ENCODE assay signal across 16 cellular contexts in the genomic region with DNA sequence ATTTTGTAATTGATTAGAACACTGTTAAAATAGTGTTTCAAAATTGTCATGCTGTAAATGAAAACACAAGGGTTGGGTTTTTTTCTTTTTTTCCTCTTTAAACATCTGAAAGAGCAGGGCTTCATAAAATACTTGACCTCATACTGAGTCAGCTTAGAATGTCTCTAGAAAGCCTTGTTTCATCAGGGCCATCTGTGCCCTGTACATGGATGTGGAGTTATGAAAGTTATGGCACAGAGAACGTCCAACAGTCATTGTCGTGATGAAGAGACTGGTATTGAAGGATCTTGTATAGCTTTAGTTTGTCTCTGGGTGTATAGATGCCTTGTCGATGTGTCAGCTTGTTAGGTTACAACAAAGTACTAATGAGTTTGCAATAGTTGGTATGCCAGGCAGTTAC.
DNase-seq lines count a peak whose midpoint lies in the region; ATAC-seq and TF ChIP-seq lines count a peak whose summit lies in the region.
"Had no signal": no experiment of that assay in that cellular context is flagged by ENCODE, and none has a peak within 500 bp of the region (broad histone marks: within the 10 kb centered on the region; RNA-seq: fewer than 3 reads in every experiment).

No MANE protein-coding gene starts in this region.

- no peak overlapping the region for H3K4me3 ChIP-seq in GM23248
- H3K4me3 ChIP-seq: A549; BLaER1 treated with 17β-estradiol and CSF1 and Interleukin-3, amounts not matched to agents 10 nM and 100 nM; GM12878 had no signal

- H3K36me3 Mint-ChIP-seq in nephron (ENCODE audit: low read depth), result no peaks in the 10 kb centered on the region
- H3K36me3 Mint-ChIP-seq in activated CD8-positive, alpha-beta T cell treated with anti-CD3 and anti-CD28 coated beads, Interleukin-2, amount 10 ng/mL, durations not matched to agents 7 days and 5 days (ENCODE audit: low read depth), result no peaks in the 10 kb centered on the region
- H3K36me3 Mint-ChIP-seq: CD4-positive, CD25-positive, alpha-beta regulatory T cell had no signal

- H3K36me3 ChIP-seq in GM23248 (ENCODE audit: low read depth), result no peaks in the 10 kb centered on the region
- H3K36me3 ChIP-seq: BLaER1 treated with 17β-estradiol and CSF1 and Interleukin-3, amounts not matched to agents 10 nM and 100 nM had no signal

- no peak overlapping the region for H2AFZ ChIP-seq in GM23248

- H3K9me3 Mint-ChIP-seq in nephron, result no peaks in the 10 kb centered on the region
- no peaks in the 10 kb centered on the region for H3K9me3 Mint-ChIP-seq in activated CD8-positive, alpha-beta T cell treated with anti-CD3 and anti-CD28 coated beads, Interleukin-2, amount 10 ng/mL, durations not matched to agents 7 days and 5 days (ENCODE audit: insufficient read depth)

- H3K27ac ChIP-seq in GM23248, result no peak overlapping the region
- H3K27ac ChIP-seq: A549; BLaER1 treated with 17β-estradiol and CSF1 and Interleukin-3, amounts not matched to agents 10 nM and 100 nM had no signal

- peak overlapping the region; percentile 24 for H3K4me2 ChIP-seq in GM23248 (ENCODE audit: unreplicated experiment)
- H3K4me2 ChIP-seq: A549 had no signal

- no peaks in the 10 kb centered on the region for H3K9me2 ChIP-seq in GM23248 (ENCODE audit: insufficient read depth)

- H3K27me3 ChIP-seq in GM23248 (replicated peaks; ENCODE audit: insufficient read depth), result no peaks in the 10 kb centered on the region; the same call in 1 of the 2 replicates
- H3K27me3 ChIP-seq: BLaER1 treated with 17β-estradiol and CSF1 and Interleukin-3, amounts not matched to agents 10 nM and 100 nM had no signal

- CTCF ChIA-PET in activated CD8-positive, alpha-beta T cell treated with anti-CD3 and anti-CD28 coated beads, Interleukin-2, amount 10 ng/mL, durations not matched to agents 7 days and 5 days (lab: Charles Lee), result no interaction called here

- no peaks in the 10 kb centered on the region; the same call in 1 of the 2 replicates for H3K4me1 ChIP-seq in GM23248 (ENCODE audit: insufficient read depth)
- H3K4me1 ChIP-seq: A549 had no signal

- no peak overlapping the region for H3K9ac ChIP-seq in GM23248
- H3K9ac ChIP-seq: BLaER1 treated with 17β-estradiol and CSF1 and Interleukin-3, amounts not matched to agents 10 nM and 100 nM had no signal

- WGBS in GM23248 (ENCODE audit: low coverage in 1 of 2, low lambda C conversion rate in 2 of 2, missing lambda C conversion rate in 2 of 2), 2 experiments, result 38 to 40% methylated on average over 3 of the region's 3 CpGs

- peak; percentile 46 for DNase-seq in GM23248
- DNase-seq in SW480 (ENCODE audit: low spot score), result peak; percentile 42
- no peak for DNase-seq in activated CD8-positive, alpha-beta T cell treated with anti-CD3 and anti-CD28 coated beads, Interleukin-2, amount 10 ng/mL, durations not matched to agents 7 days and 5 days
- no peak for DNase-seq in NCI-H2081 treated with DMSO at 0.1 percent for 48 hours (lab: John Stamatoyannopoulos, UW)
- DNase-seq in NCI-H345 treated with DMSO at 0.1 percent for 48 hours (lab: John Stamatoyannopoulos, UW; ENCODE audit: unreplicated experiment), result no peak
- no peak for DNase-seq in putamen (ENCODE audit: low spot score)
- DNase-seq: CD4-positive, CD25-positive, alpha-beta regulatory T cell; DMS53; GF-D8; HCEC 1CT; HFFc6 had no signal

- TF ChIP-seq CTCF in nephron (IDR thresholded peaks at IDR 0.05; ENCODE audit: unreplicated experiment in 3 of 3), result no peak

- in situ Hi-C loops in GM23248 (cut with MboI), result no loop called here

- H3K4me1 Mint-ChIP-seq in nephron, result peaks cover 41% of the 10 kb centered on the region
- H3K4me1 Mint-ChIP-seq in activated CD8-positive, alpha-beta T cell treated with anti-CD3 and anti-CD28 coated beads, Interleukin-2, amount 10 ng/mL, durations not matched to agents 7 days and 5 days (ENCODE audit: low read depth), result no peaks in the 10 kb centered on the region
- H3K4me1 Mint-ChIP-seq: CD4-positive, CD25-positive, alpha-beta regulatory T cell had no signal

- H3K4me3 Mint-ChIP-seq in nephron, result no peak overlapping the region
- no peak overlapping the region for H3K4me3 Mint-ChIP-seq in activated CD8-positive, alpha-beta T cell treated with anti-CD3 and anti-CD28 coated beads, Interleukin-2, amount 10 ng/mL, durations not matched to agents 7 days and 5 days
- H3K4me3 Mint-ChIP-seq: CD4-positive, CD25-positive, alpha-beta regulatory T cell; HFFc6 had no signal

- no peaks in the 10 kb centered on the region for H3K79me2 ChIP-seq in GM23248 (ENCODE audit: insufficient read depth)

- no peaks in the 10 kb centered on the region for H4K20me1 ChIP-seq in GM23248 (ENCODE audit: insufficient read depth)
- H4K20me1 ChIP-seq: BLaER1 treated with 17β-estradiol and CSF1 and Interleukin-3, amounts not matched to agents 10 nM and 100 nM had no signal

- POLR2A ChIA-PET in activated CD8-positive, alpha-beta T cell treated with anti-CD3 and anti-CD28 coated beads, Interleukin-2, amount 10 ng/mL, durations not matched to agents 7 days and 5 days (lab: Charles Lee), result no interaction called here

- H3K27ac Mint-ChIP-seq in nephron, result peak overlapping the region; percentile 58 to 84 (median 80)
- no peak overlapping the region for H3K27ac Mint-ChIP-seq in activated CD8-positive, alpha-beta T cell treated with anti-CD3 and anti-CD28 coated beads, Interleukin-2, amount 10 ng/mL, durations not matched to agents 7 days and 5 days
- H3K27ac Mint-ChIP-seq: CD4-positive, CD25-positive, alpha-beta regulatory T cell; HFFc6 had no signal

- ATAC-seq in activated CD8-positive, alpha-beta T cell treated with anti-CD3 and anti-CD28 coated beads, Interleukin-2, amount 10 ng/mL, durations not matched to agents 7 days and 5 days, result no peak
- ATAC-seq: A549, GM12878, HepG2 had no signal

- no peaks in the 10 kb centered on the region for H3F3A ChIP-seq in GM23248 (ENCODE audit: insufficient read depth)

- no peaks in the 10 kb centered on the region for H3K27me3 Mint-ChIP-seq in nephron (ENCODE audit: low read depth)
- peaks cover 10% of the 10 kb centered on the region for H3K27me3 Mint-ChIP-seq in activated CD8-positive, alpha-beta T cell treated with anti-CD3 and anti-CD28 coated beads, Interleukin-2, amount 10 ng/mL, durations not matched to agents 7 days and 5 days (ENCODE audit: low read depth)

- no peaks in the 10 kb centered on the region for H3K9me3 ChIP-seq in GM23248 (ENCODE audit: low read depth)
- H3K9me3 ChIP-seq: A549; BLaER1 treated with 17β-estradiol and CSF1 and Interleukin-3, amounts not matched to agents 10 nM and 100 nM had no signal

Comparison
In these comparisons a context has a peak if more than half of its experiments do, and no peak if none do; other contexts are left out.
1. DNase-seq: peak in GM23248 (single experiment) and SW480 (single experiment); none in activated CD8-positive, alpha-beta T cell treated with anti-CD3 and anti-CD28 coated beads, Interleukin-2, amount 10 ng/mL, durations not matched to agents 7 days and 5 days (single experiment), NCI-H2081 treated with DMSO at 0.1 percent for 48 hours (single experiment), NCI-H345 treated with DMSO at 0.1 percent for 48 hours (single experiment) and putamen (single experiment).